21 cellular contexts compared by ENCODE assay signal in genomic region chr10:88841316-88842111, GRCh38. TPM values are rescaled to one million over a fixed set of nuclear protein-coding genes. Genes with fewer than 3 reads are reported as not detected.
DNase-seq lines count a peak whose midpoint lies in the region; ATAC-seq, FAIRE-seq and TF ChIP-seq lines count a peak whose summit lies in the region.
"Had no signal": no experiment of that assay in that cellular context is flagged by ENCODE, and none has a peak within 500 bp of the region (broad histone marks: within the 10 kb centered on the region; RNA-seq: fewer than 3 reads in every experiment).

No MANE protein-coding gene starts in this region.

- no peaks in the 10 kb centered on the region for H3K79me1 ChIP-seq in H1 (ENCODE audit: low read depth, low read length)

- H4K20me1 ChIP-seq in MM.1S (ENCODE audit: insufficient read depth, low read length) (no peaks in the 10 kb centered on the region), H1 (replicated peaks in 1 of 2; ENCODE audit: control insufficient read depth in 1 of 2, insufficient read depth in 2 of 2, low read length in 2 of 2) (no peaks in the 10 kb centered on the region), osteoblast (ENCODE audit: insufficient read depth, low read length) (no peaks in the 10 kb centered on the region)

- no peak overlapping the region for H2AK5ac ChIP-seq in H1 (ENCODE audit: low read depth, low read length)

- no peak for TF ChIP-seq EP300 in H1 (IDR thresholded peaks at IDR 0.05; ENCODE audit: borderline replicate concordance in 1 of 2, low read depth in 2 of 2, low read length in 2 of 2)

- H3K36me3 Mint-ChIP-seq in stimulated activated memory B cell treated with anti-CD40 and anti-IgM and Interleukin-4, amounts not matched to agents 10 μg/mL and 1 μg/mL and 100 μg/mL, for 72 hours, result no peaks in the 10 kb centered on the region

- H3K4me3 Mint-ChIP-seq in stimulated activated memory B cell treated with anti-CD40 and anti-IgM and Interleukin-4, amounts not matched to agents 10 μg/mL and 1 μg/mL and 100 μg/mL, for 72 hours, result no peak overlapping the region
- H3K4me3 Mint-ChIP-seq: H9 had no signal

- peak; percentile 5 for FAIRE-seq in GM18507 (lab: Jason Lieb, UNC)
- FAIRE-seq in H1 (lab: Jason Lieb, UNC), result no peak

- H3K9me3 ChIP-seq in MM.1S (replicated peaks; ENCODE audit: insufficient read depth, low read length) (no peaks in the 10 kb centered on the region), H1 (ENCODE audit: insufficient read depth in 2 of 2, low read depth in 1 of 2, low read length in 1 of 2) (no peaks in the 10 kb centered on the region), osteoblast (ENCODE audit: low read depth, low read length) (no peaks in the 10 kb centered on the region)
- H3K9me3 ChIP-seq: ascending aorta, tibial artery had no signal

- TF ChIP-seq CTCF in MM.1S (IDR thresholded peaks at IDR 0.05; ENCODE audit: low read length) (no peak), H1 (IDR thresholded peaks at IDR 0.05; ENCODE audit: control extremely low read depth in 1 of 3, insufficient read depth in 1 of 3, low read depth in 1 of 3, low read length in 3 of 3) (no peak), osteoblast (IDR thresholded peaks at IDR 0.05; ENCODE audit: extremely low read depth, low read depth, low read length) (no peak)

- WGBS in H1 (ENCODE audit: extremely low coverage in 1 of 2, insufficient coverage in 1 of 2, insufficient read length in 1 of 2, insufficient replicate concordance in 2 of 2, low coverage in 1 of 2, low lambda C conversion rate in 2 of 2, missing lambda C conversion rate in 1 of 2), 2 experiments, result 94% methylated on average over 6 of the region's 6 CpGs; no CpG with 5 or more reads in 1 of the 2 experiments

- no peak overlapping the region for H3K27ac Mint-ChIP-seq in stimulated activated memory B cell treated with anti-CD40 and anti-IgM and Interleukin-4, amounts not matched to agents 10 μg/mL and 1 μg/mL and 100 μg/mL, for 72 hours
- H3K27ac Mint-ChIP-seq: H9 had no signal

- H3K56ac ChIP-seq in H1 (replicated peaks; ENCODE audit: insufficient read length, low read depth, low read length), result no peak overlapping the region

- no peak overlapping the region for H2BK20ac ChIP-seq in H1 (ENCODE audit: low read length)

- H3K27me3 Mint-ChIP-seq in stimulated activated memory B cell treated with anti-CD40 and anti-IgM and Interleukin-4, amounts not matched to agents 10 μg/mL and 1 μg/mL and 100 μg/mL, for 72 hours, result no peaks in the 10 kb centered on the region

- H2BK5ac ChIP-seq in H1 (ENCODE audit: low read depth, low read length), result no peak overlapping the region

- CTCF ChIA-PET in H1 (lab: Charles Lee; ENCODE audit: partially characterized antibody), result interaction anchor here (0.6 to 4.6 kb wide), 7 partner anchors 21 to 808 kb away, joined by 3 to 31 read pairs (median 4); no protein-coding TSS in a partner anchor

- no peaks in the 10 kb centered on the region for H3K9me2 ChIP-seq in MM.1S (replicated peaks; ENCODE audit: insufficient read depth, low read length)

- H3K4me3 ChIP-seq in MM.1S (ENCODE audit: low read length) (no peak overlapping the region), H1 (ENCODE audit: extremely low read depth in 1 of 4, insufficient read depth in 2 of 4, low read depth in 3 of 4, low read length in 4 of 4) (no peak overlapping the region), osteoblast (ENCODE audit: insufficient read depth, low read length) (no peak overlapping the region)
- H3K4me3 ChIP-seq: ascending aorta, tibial artery had no signal

- H4K91ac ChIP-seq in H1 (replicated peaks; ENCODE audit: insufficient read length, low read length), result no peak overlapping the region

- DNase-seq in GM18507 (ENCODE audit: extremely low spot score, insufficient read length, low read depth), result no peak
- peak; percentile 19 for DNase-seq in MM.1S
- no peak for DNase-seq in H1 (ENCODE audit: low read depth in 1 of 2, low spot score in 2 of 2)
- DNase-seq in osteoblast (ENCODE audit: insufficient read length, low spot score, missing footprints), result no peak
- DNase-seq: activated naive CD4-positive, alpha-beta T cell; AML-193; effector CD4-positive, alpha-beta T cell; EL; H9; head of caudate nucleus; left ventricle myocardium superior; NCI-H1930; right cardiac atrium; stimulated activated CD4-positive, alpha-beta T cell treated with anti-CD3 and anti-CD28 coated beads, Interleukin-15, amount 100 ng/mL, for 24 hours; tibial artery had no signal

- H3K27me3 ChIP-seq in MM.1S (replicated peaks; ENCODE audit: insufficient read depth, low read length) (no peaks in the 10 kb centered on the region), H1 (replicated peaks in 1 of 4; ENCODE audit: control insufficient read depth in 3 of 4, extremely low read depth in 1 of 4, insufficient read depth in 3 of 4, low read length in 3 of 4) (peaks cover 0 to under 1% (median 0%) of the 10 kb centered on the region in 4 experiments; a peak in 1 of 7 replicates), osteoblast (ENCODE audit: insufficient read depth, low read length) (no peaks in the 10 kb centered on the region)
- H3K27me3 ChIP-seq: ascending aorta, tibial artery had no signal

- H3K4me2 ChIP-seq in MM.1S (ENCODE audit: low read depth, low read length) (peak overlapping the region; percentile 18; the same call in 1 of the 2 replicates), H1 (ENCODE audit: insufficient read depth in 1 of 2, low read depth in 2 of 2, low read length in 2 of 2) (no peak overlapping the region), osteoblast (ENCODE audit: insufficient read depth, low read length) (no peak overlapping the region)

- H2AFZ ChIP-seq in MM.1S (ENCODE audit: low read length) (no peak overlapping the region), H1 (ENCODE audit: low read length) (peak overlapping the region; percentile 73), osteoblast (ENCODE audit: low read length) (peak overlapping the region; percentile 34)

- H3K79me2 ChIP-seq in MM.1S (ENCODE audit: low read length), result no peaks in the 10 kb centered on the region
- no peaks in the 10 kb centered on the region for H3K79me2 ChIP-seq in H1 (ENCODE audit: control insufficient read depth in 1 of 2, insufficient read depth in 2 of 2, low read length in 2 of 2)
- no peaks in the 10 kb centered on the region for H3K79me2 ChIP-seq in osteoblast (ENCODE audit: insufficient read depth, low read length)

- H2BK15ac ChIP-seq in H1 (ENCODE audit: low read length), result no peak overlapping the region

- no peaks in the 10 kb centered on the region for H3F3A ChIP-seq in MM.1S (ENCODE audit: insufficient read depth, low read length)

- POLR2A ChIA-PET in H1 (lab: Charles Lee; ENCODE audit: partially characterized antibody), result no interaction called here

- no peak overlapping the region for H2BK120ac ChIP-seq in H1 (replicated peaks; ENCODE audit: low read depth, low read length)

- H3K14ac ChIP-seq in H1 (ENCODE audit: insufficient read length), result no peak overlapping the region

- H3K9ac ChIP-seq in MM.1S (ENCODE audit: low read length) (no peak overlapping the region), H1 (replicated peaks in 1 of 4; ENCODE audit: extremely low read depth in 1 of 4, low read depth in 3 of 4, low read length in 3 of 4) (no peak overlapping the region)

- H4K8ac ChIP-seq in H1 (ENCODE audit: extremely low read depth, insufficient read depth, low read length), result no peak overlapping the region

- no peaks in the 10 kb centered on the region for H3K9me3 Mint-ChIP-seq in stimulated activated memory B cell treated with anti-CD40 and anti-IgM and Interleukin-4, amounts not matched to agents 10 μg/mL and 1 μg/mL and 100 μg/mL, for 72 hours
- H3K9me3 Mint-ChIP-seq: H9 had no signal

- H3K27ac ChIP-seq in MM.1S (ENCODE audit: low read length), result no peak overlapping the region
- no peak overlapping the region for H3K27ac ChIP-seq in H1 (ENCODE audit: low read depth, low read length)
- H3K27ac ChIP-seq in osteoblast (ENCODE audit: low read depth, low read length), result no peak overlapping the region
- H3K27ac ChIP-seq: ascending aorta, tibial artery had no signal

- no peaks in the 10 kb centered on the region for H3K4me1 Mint-ChIP-seq in stimulated activated memory B cell treated with anti-CD40 and anti-IgM and Interleukin-4, amounts not matched to agents 10 μg/mL and 1 μg/mL and 100 μg/mL, for 72 hours

- H4K5ac ChIP-seq in H1 (ENCODE audit: insufficient read length, low read depth, low read length), result no peak overlapping the region

- H3K4me1 ChIP-seq in MM.1S (ENCODE audit: low read length), result no peaks in the 10 kb centered on the region
- H3K4me1 ChIP-seq in H1 (replicated peaks in 1 of 4; ENCODE audit: control insufficient read depth in 3 of 4, insufficient read depth in 4 of 4, low read length in 3 of 4), result no peaks in the 10 kb centered on the region
- no peaks in the 10 kb centered on the region for H3K4me1 ChIP-seq in osteoblast (ENCODE audit: insufficient read depth, low read length)
- H3K4me1 ChIP-seq: ascending aorta, tibial artery had no signal

- no peak overlapping the region for H2BK12ac ChIP-seq in H1 (ENCODE audit: low read depth, low read length)

- ATAC-seq in GM18511 (IDR thresholded peaks at IDR 0.05; ENCODE audit: unreplicated experiment) (no peak), GM21390 (IDR thresholded peaks at IDR 0.05; ENCODE audit: unreplicated experiment) (no peak)
- no peak for ATAC-seq in stimulated activated memory B cell treated with anti-CD40 and anti-IgM and Interleukin-4, amounts not matched to agents 10 μg/mL and 1 μg/mL and 100 μg/mL, for 72 hours
- ATAC-seq: left ventricle myocardium superior had no signal

- H3K36me3 ChIP-seq in MM.1S (replicated peaks; ENCODE audit: insufficient read depth, low read length), result no peaks in the 10 kb centered on the region
- H3K36me3 ChIP-seq in H1 (ENCODE audit: control insufficient read depth in 2 of 4, insufficient read depth in 4 of 4, low read length in 3 of 4), result no peaks in the 10 kb centered on the region
- no peaks in the 10 kb centered on the region for H3K36me3 ChIP-seq in osteoblast (ENCODE audit: insufficient read depth, low read length)
- H3K36me3 ChIP-seq: ascending aorta, tibial artery had no signal

- no peak overlapping the region for H3K18ac ChIP-seq in H1 (ENCODE audit: extremely low read depth, low read length)

- H3K4ac ChIP-seq in H1 (replicated peaks; ENCODE audit: insufficient read length, low read depth, low read length), result no peak overlapping the region

- no peak for TF ChIP-seq POLR2A in H1 (IDR thresholded peaks at IDR 0.05; ENCODE audit: control extremely low read depth in 1 of 2, low read depth in 2 of 2, low read length in 2 of 2)

- no peak overlapping the region for H3K23ac ChIP-seq in H1 (ENCODE audit: insufficient read length)

- H3K23me2 ChIP-seq in H1 (ENCODE audit: low read depth, low read length), result no peaks in the 10 kb centered on the region

- no peak for TF ChIP-seq RAD21 in H1 (IDR thresholded peaks at IDR 0.05 in 1 of 2, conservative IDR thresholded peaks at IDR 0.05 in 1 of 2; ENCODE audit: low read depth in 2 of 2, low read length in 2 of 2)

RNA-seq across cellular contexts. Expression of gene ANKRD22, which starts 10.1 kb away (rescaled TPM):
- not detected in 2 replicates for total RNA-seq in H1 (2021; fragmentation: NEBNext Ultra II Directional; extraction: Animal tissue kit (Norgen Biotek cat#: 25700))
- polyA plus RNA-seq in H1 (2011; rRNA removed), result 0.05 and 0.68 TPM in 2 replicates
- polyA plus RNA-seq in H1 (2011; cell fraction: cytosol; rRNA removed), result 0.14 TPM
- 0.07 TPM for polyA plus RNA-seq in H1 (2011; cell fraction: nucleus; rRNA removed)
- 0.37 to 0.94 TPM (median 0.47 TPM) in 4 replicates for polyA plus RNA-seq in H1 (2012, experiment 1 of 2)
- polyA plus RNA-seq in H1 (2012, experiment 2 of 2), result 0.10 TPM
- not detected for polyA plus RNA-seq in H1 (2013, experiment 1 of 2)
- polyA plus RNA-seq in H1 (2013, experiment 2 of 2), result not detected
- polyA minus RNA-seq in H1 (2011; rRNA and poly(A)+ RNA removed), result 0.20 TPM in 1 of 2 replicates, not detected in the other
- polyA minus RNA-seq in H1 (2011; cell fraction: cytosol; rRNA and poly(A)+ RNA removed), result not detected
- polyA minus RNA-seq in H1 (2011; cell fraction: nucleus; rRNA and poly(A)+ RNA removed), result not detected
- under 0.01 TPM in 2 replicates for total RNA-seq in osteoblast
- total RNA-seq: ascending aorta, H9, left ventricle myocardium superior, RPMI7951 had no signal
- polyA plus RNA-seq: right cardiac atrium had no signal

RNA-seq across cellular contexts. Expression of gene STAMBPL1, which starts 38.5 kb away (rescaled TPM):
- total RNA-seq in H1 (2021; fragmentation: NEBNext Ultra II Directional; extraction: Animal tissue kit (Norgen Biotek cat#: 25700)), result 5.5 and 6.5 TPM in 2 replicates
- 5.5 and 8.1 TPM in 2 replicates for polyA plus RNA-seq in H1 (2011; rRNA removed)
- 5.9 TPM for polyA plus RNA-seq in H1 (2011; cell fraction: cytosol; rRNA removed)
- 2.7 TPM for polyA plus RNA-seq in H1 (2011; cell fraction: nucleus; rRNA removed)
- polyA plus RNA-seq in H1 (2012, experiment 1 of 2), result 3.3 to 4.3 TPM (median 3.3 TPM) in 4 replicates
- 0.67 TPM for polyA plus RNA-seq in H1 (2012, experiment 2 of 2)
- polyA plus RNA-seq in H1 (2013, experiment 1 of 2), result 2.8 TPM
- 2.9 TPM for polyA plus RNA-seq in H1 (2013, experiment 2 of 2)
- 3.9 and 4.9 TPM in 2 replicates for polyA minus RNA-seq in H1 (2011; rRNA and poly(A)+ RNA removed)
- 3.2 TPM for polyA minus RNA-seq in H1 (2011; cell fraction: cytosol; rRNA and poly(A)+ RNA removed)
- 11.7 TPM for polyA minus RNA-seq in H1 (2011; cell fraction: nucleus; rRNA and poly(A)+ RNA removed)
- 10.3 and 11.6 TPM in 2 replicates for total RNA-seq in osteoblast

RNA-seq across cellular contexts. Expression of gene LIPM, which starts 39.0 kb away (rescaled TPM):
- total RNA-seq in H1 (2021; fragmentation: NEBNext Ultra II Directional; extraction: Animal tissue kit (Norgen Biotek cat#: 25700)), result not detected in 2 replicates
- polyA plus RNA-seq in H1 (2011; rRNA removed), result not detected in 2 replicates
- polyA plus RNA-seq in H1 (2011; cell fraction: cytosol; rRNA removed), result not detected
- not detected for polyA plus RNA-seq in H1 (2011; cell fraction: nucleus; rRNA removed)
- polyA plus RNA-seq in H1 (2012, experiment 1 of 2), result not detected in 4 replicates
- not detected for polyA plus RNA-seq in H1 (2012, experiment 2 of 2)
- polyA plus RNA-seq in H1 (2013, experiment 1 of 2), result not detected
- not detected for polyA plus RNA-seq in H1 (2013, experiment 2 of 2)
- not detected in 2 replicates for polyA minus RNA-seq in H1 (2011; rRNA and poly(A)+ RNA removed)
- polyA minus RNA-seq in H1 (2011; cell fraction: cytosol; rRNA and poly(A)+ RNA removed), result not detected
- not detected for polyA minus RNA-seq in H1 (2011; cell fraction: nucleus; rRNA and poly(A)+ RNA removed)
- total RNA-seq in osteoblast, result not detected in 2 replicates
- total RNA-seq: ascending aorta, H9, left ventricle myocardium superior, omental fat pad, right cardiac atrium, RPMI7951 had no signal
- polyA plus RNA-seq: right cardiac atrium had no signal
